ENCODE assay signal across 11 cellular contexts in genomic region chr5:124630767-124631704, GRCh38.
DNase-seq lines count a peak whose midpoint lies in the region; ATAC-seq and TF ChIP-seq lines count a peak whose summit lies in the region.
"Had no signal": no experiment of that assay in that cellular context is flagged by ENCODE, and none has a peak within 500 bp of the region (broad histone marks: within the 10 kb centered on the region; RNA-seq: fewer than 3 reads in every experiment).

No MANE protein-coding gene starts in this region.

- H3K27me3 Mint-ChIP-seq in neural crest cell (ENCODE audit: low read depth): no peaks in the 10 kb centered on the region

- DNase-seq in LHCN-M2 (ENCODE audit: low read depth) (peak; percentile 55), neural crest cell (ENCODE audit: low read depth, low spot score) (no peak), NCI-H510A treated with DMSO at 0.1 percent for 48 hours (lab: John Stamatoyannopoulos, UW) (no peak), stomach (no peak), SW480 (ENCODE audit: low spot score) (no peak)
- DNase-seq in activated CD4-positive, alpha-beta T cell treated with anti-CD3 and anti-CD28 coated beads, Interleukin-2, amount 50 U/mL, for 48 hours: no peak
- DNase-seq: activated T-cell treated with anti-CD3 and anti-CD28 coated beads, Interleukin-2, amount 50 U/mL, for 48 hours; effector CD8-positive, alpha-beta T cell; SIG-M5 had no signal

- no peaks in the 10 kb centered on the region for H3K9me3 ChIP-seq in stomach

- H3K27ac ChIP-seq in stomach: no peak overlapping the region

- no peak for TF ChIP-seq CTCF in neural crest cell (conservative IDR thresholded peaks at IDR 0.05)
- TF ChIP-seq CTCF in stomach (IDR thresholded peaks at IDR 0.05): no peak

- H3K9me3 Mint-ChIP-seq in neural crest cell: peaks cover 4% of the 10 kb centered on the region

- H3K27ac Mint-ChIP-seq in neural crest cell (ENCODE audit: unreplicated experiment): peak overlapping the region; percentile 16

- no peaks in the 10 kb centered on the region for H3K27me3 ChIP-seq in stomach

- intact Hi-C loops in stomach (cut with DNase I; ENCODE audit: low total_unique reads): no loop called here

- H3K4me1 ChIP-seq in stomach: peaks cover 0 to 18% (median 11%) of the 10 kb centered on the region in 4 donors

- 70 to 91% (median 71%) methylated on average over 5 of the region's 5 CpGs for WGBS in stomach, 5 donors

- no peak for TF ChIP-seq POLR2A in stomach (IDR thresholded peaks at IDR 0.05)

- TF ChIP-seq EP300 in stomach (IDR thresholded peaks at IDR 0.05): no peak

- no peak overlapping the region for H3K4me3 ChIP-seq in stomach

- H3K36me3 ChIP-seq in stomach: no peaks in the 10 kb centered on the region

- H3K4me1 Mint-ChIP-seq in neural crest cell: peaks cover 71% of the 10 kb centered on the region

- H3K4me3 Mint-ChIP-seq in neural crest cell: peak overlapping the region; percentile 59

- ATAC-seq in GM19023 (IDR thresholded peaks at IDR 0.05; ENCODE audit: unreplicated experiment) (peak; percentile 65), HG02642 (IDR thresholded peaks at IDR 0.05; ENCODE audit: poor library complexity, unreplicated experiment) (peak; percentile 84)

- peaks cover 16% of the 10 kb centered on the region for H3K36me3 Mint-ChIP-seq in neural crest cell (ENCODE audit: low read depth)
